ENCODE assay signal across 8 cellular contexts in the genomic region with DNA sequence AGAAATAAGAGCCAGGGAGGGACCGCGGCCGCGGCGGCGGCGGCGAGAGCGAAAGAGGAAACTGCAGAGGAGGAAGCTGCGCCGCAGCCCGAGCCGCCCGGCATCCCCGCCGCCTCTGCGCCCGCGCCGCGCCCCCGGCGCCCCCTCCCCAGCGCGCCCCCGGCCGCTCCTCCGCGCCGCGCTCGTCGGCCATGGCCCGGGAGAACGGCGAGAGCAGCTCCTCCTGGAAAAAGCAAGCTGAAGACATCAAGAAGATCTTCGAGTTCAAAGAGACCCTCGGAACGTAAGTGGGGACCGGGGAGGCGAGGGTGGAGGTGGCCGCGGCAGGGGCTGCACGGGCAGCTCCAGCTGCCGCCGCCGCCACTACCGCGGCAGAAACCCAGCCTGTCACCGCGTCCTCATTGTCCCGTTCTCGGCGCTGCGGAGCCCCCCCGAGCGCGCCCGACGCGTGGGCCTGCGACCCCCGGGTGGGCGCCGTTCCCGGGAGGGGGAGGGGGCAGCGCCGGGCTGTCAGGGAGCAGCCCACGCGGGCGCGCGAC. TPM values are rescaled to one million over a fixed set of nuclear protein-coding genes. Genes with fewer than 3 reads are reported as not detected.
DNase-seq lines count a peak whose midpoint lies in the region; ATAC-seq and TF ChIP-seq lines count a peak whose summit lies in the region.

No MANE protein-coding gene starts in this region.

- H3K4me3 ChIP-seq in KMS-11 (IDR thresholded peaks at IDR 0.05; ENCODE audit: insufficient read depth, low read depth, low read length) (peak overlapping the region; percentile 54), neuronal stem cell (ENCODE audit: low read length in 2 of 2) (peak overlapping the region; percentile 79 to 89)
- H3K4me3 ChIP-seq in effector memory CD4-positive, alpha-beta T cell (ENCODE audit: insufficient read depth, low read depth, low read length, poor library complexity, severe bottlenecking), result peak overlapping the region; percentile 67

- peak overlapping the region; percentile 80 for H3K23ac ChIP-seq in neuronal stem cell (ENCODE audit: low read depth, low read length, poor library complexity)

- H3K4me1 Mint-ChIP-seq in CD14-positive monocyte, result peaks cover 31% of the 10 kb centered on the region

- peaks cover 47 to 55% (median 49%) of the 10 kb centered on the region in 3 donors for H3K27me3 Mint-ChIP-seq in CD14-positive monocyte (ENCODE audit: low read depth in 3 of 3)

- H3K4ac ChIP-seq in neuronal stem cell (ENCODE audit: low read length), result no peak overlapping the region

- H3K27ac ChIP-seq in KMS-11 (peak overlapping the region; percentile 67), neuronal stem cell (replicated peaks; ENCODE audit: low read length) (peak overlapping the region; percentile 76)
- H3K27ac ChIP-seq in effector memory CD4-positive, alpha-beta T cell (ENCODE audit: insufficient read depth, low read length, poor library complexity, severe bottlenecking), result peak overlapping the region; percentile 92

- no peak overlapping the region for H4K8ac ChIP-seq in neuronal stem cell (ENCODE audit: low read depth, low read length)

- DNase-seq in CD14-positive monocyte (ENCODE audit: low spot score) (no peak), neuronal stem cell (ENCODE audit: low spot score) (no peak), OCI-M2 (lab: John Stamatoyannopoulos, UW; ENCODE audit: unreplicated experiment) (no peak), hepatic stellate cell (ENCODE audit: low spot score) (no peak), AG20443 (ENCODE audit: low spot score) (no peak)
- DNase-seq in effector memory CD4-positive, alpha-beta T cell, result no peak

- H3K9ac ChIP-seq in KMS-11, result peak overlapping the region; percentile 82
- peak overlapping the region; percentile 94 for H3K9ac ChIP-seq in neuronal stem cell (ENCODE audit: low read depth, low read length, poor library complexity)

- H3K4me2 ChIP-seq in KMS-11, result peak overlapping the region; percentile 88
- H3K4me2 ChIP-seq in neuronal stem cell (ENCODE audit: insufficient read depth, low read length, poor library complexity, severe bottlenecking), result peak overlapping the region; percentile 99

- no peak overlapping the region for H2BK12ac ChIP-seq in neuronal stem cell (ENCODE audit: low read length)

- H3K27me3 ChIP-seq in KMS-11 (ENCODE audit: insufficient read depth, low read depth) (no peaks in the 10 kb centered on the region), neuronal stem cell (ENCODE audit: control insufficient read depth in 3 of 3, insufficient read depth in 3 of 3, low read depth in 1 of 3, low read length in 3 of 3) (peaks cover 0 to 26% (median 23%) of the 10 kb centered on the region in 3 experiments)
- H3K27me3 ChIP-seq in effector memory CD4-positive, alpha-beta T cell (replicated peaks; ENCODE audit: control insufficient read depth, insufficient read depth, low read length, poor library complexity, severe bottlenecking), result no peaks in the 10 kb centered on the region

- peak overlapping the region; percentile 52 for H2AFZ ChIP-seq in KMS-11 (ENCODE audit: low read depth)
- peak overlapping the region; percentile 99 for H2AFZ ChIP-seq in neuronal stem cell (ENCODE audit: low read length)

- intact Hi-C loops in CD14-positive monocyte (cut with micrococcal nuclease), result loop anchor here in 1 of 2 donors (2.0 to 5.0 kb wide), 2 partner anchors 15 to 87 kb away; no protein-coding TSS in a partner anchor

- H4K20me1 ChIP-seq in KMS-11 (ENCODE audit: insufficient read depth), result no peaks in the 10 kb centered on the region

- peak overlapping the region; percentile 81 to 96 (median 92) for H3K27ac Mint-ChIP-seq in CD14-positive monocyte

- peak overlapping the region; percentile 94 for H2BK120ac ChIP-seq in neuronal stem cell (ENCODE audit: low read depth, low read length)

- H3K79me2 ChIP-seq in KMS-11 (ENCODE audit: insufficient read depth, low read depth), result peaks cover 41% of the 10 kb centered on the region

- no peaks in the 10 kb centered on the region for H3K9me3 ChIP-seq in effector memory CD4-positive, alpha-beta T cell (ENCODE audit: control insufficient read depth, low read length)
- no peaks in the 10 kb centered on the region for H3K9me3 ChIP-seq in neuronal stem cell (replicated peaks in 1 of 2; ENCODE audit: control insufficient read depth in 2 of 2, insufficient read depth in 1 of 2, low read depth in 1 of 2, low read length in 2 of 2)

- H3K18ac ChIP-seq in neuronal stem cell (ENCODE audit: low read length), result peak overlapping the region; percentile 97

- no peak overlapping the region for H2AK5ac ChIP-seq in neuronal stem cell (ENCODE audit: low read depth, low read length)

- H3K9me3 Mint-ChIP-seq in CD14-positive monocyte, result peaks cover 0 to 6% (median 3%) of the 10 kb centered on the region in 7 donors

- H3K4me3 Mint-ChIP-seq in CD14-positive monocyte, result peak overlapping the region; percentile 98 to 99

- ATAC-seq in GM21367 (IDR thresholded peaks at IDR 0.05; ENCODE audit: unreplicated experiment), result peak; percentile 35

- H3K79me1 ChIP-seq in neuronal stem cell (ENCODE audit: low read depth, low read length), result no peaks in the 10 kb centered on the region

- H4K91ac ChIP-seq in neuronal stem cell (ENCODE audit: low read depth, low read length, poor library complexity), result no peak overlapping the region

- no peak overlapping the region for H2BK5ac ChIP-seq in neuronal stem cell (ENCODE audit: low read length)

- H3K36me3 Mint-ChIP-seq in CD14-positive monocyte, result peaks cover 7 to 8% of the 10 kb centered on the region in 2 donors

- H3K36me3 ChIP-seq in KMS-11 (ENCODE audit: insufficient read depth), result no peaks in the 10 kb centered on the region
- H3K36me3 ChIP-seq in effector memory CD4-positive, alpha-beta T cell (ENCODE audit: control insufficient read depth, insufficient read depth, low read length), result no peaks in the 10 kb centered on the region
- H3K36me3 ChIP-seq in neuronal stem cell (replicated peaks in 1 of 2; ENCODE audit: control insufficient read depth in 2 of 2, insufficient read depth in 2 of 2, low read length in 2 of 2), result no peaks in the 10 kb centered on the region

- WGBS in neuronal stem cell (ENCODE audit: extremely low coverage in 2 of 2, insufficient read length in 2 of 2, insufficient replicate concordance in 1 of 2), 2 donors, result no CpG with 5 or more reads among the region's 73 CpGs

- H2BK15ac ChIP-seq in neuronal stem cell (ENCODE audit: low read length), result peak overlapping the region; percentile 56

- TF ChIP-seq CTCF in CD14-positive monocyte (IDR thresholded peaks at IDR 0.05), result no peak
- no peak for TF ChIP-seq CTCF in KMS-11 (conservative IDR thresholded peaks at IDR 0.05; ENCODE audit: low read depth, low read length)

- H3K4me1 ChIP-seq in KMS-11 (ENCODE audit: low read depth, poor library complexity, severe bottlenecking), result peaks cover 47% of the 10 kb centered on the region
- H3K4me1 ChIP-seq in effector memory CD4-positive, alpha-beta T cell (ENCODE audit: control insufficient read depth, insufficient read depth, low read length, poor library complexity, severe bottlenecking), result peaks cover 15% of the 10 kb centered on the region
- peaks cover 2 to 5% of the 10 kb centered on the region in 2 donors for H3K4me1 ChIP-seq in neuronal stem cell (ENCODE audit: control insufficient read depth in 2 of 2, insufficient read depth in 1 of 2, low read depth in 1 of 2, low read length in 2 of 2)

- H3K14ac ChIP-seq in neuronal stem cell (ENCODE audit: low read length), result peak overlapping the region; percentile 98

RNA-seq across cellular contexts. Expression of a gene that starts 0.3 kb away (rescaled TPM):
- polyA plus RNA-seq in CD14-positive monocyte, result 1 to 10 TPM; 6.7 to 7.1 TPM
- polyA plus RNA-seq in neuronal stem cell (2013, experiment 1 of 2), result 6.3 TPM
- 7.2 TPM for polyA plus RNA-seq in neuronal stem cell (2013, experiment 2 of 2)
